Comparison of ENCODE assay signal across 20 cellular contexts in the genomic region with DNA sequence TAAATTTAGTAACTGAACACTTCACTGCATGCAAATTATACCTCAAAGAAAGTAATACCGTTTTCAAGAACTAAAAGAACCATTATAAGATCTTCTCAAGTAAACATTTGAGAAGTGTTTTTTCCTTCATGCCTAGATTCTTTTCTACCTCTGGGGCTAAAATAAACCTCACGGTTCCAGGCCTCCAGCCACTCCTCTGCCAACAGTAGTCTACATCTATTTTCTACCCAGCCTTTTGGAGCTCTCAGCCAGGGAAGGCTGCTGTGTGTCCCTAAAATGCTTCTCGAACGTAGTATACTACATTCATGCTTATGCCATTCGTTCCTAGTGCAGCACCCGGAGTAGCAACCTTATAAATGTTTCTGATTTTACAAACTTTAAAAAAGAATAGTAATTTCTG.
DNase-seq lines count a peak whose midpoint lies in the region; ATAC-seq and TF ChIP-seq lines count a peak whose summit lies in the region.
"Had no signal": no experiment of that assay in that cellular context is flagged by ENCODE, and none has a peak within 500 bp of the region (broad histone marks: within the 10 kb centered on the region; RNA-seq: fewer than 3 reads in every experiment).

No MANE protein-coding gene starts in this region.

- H3K4me1 Mint-ChIP-seq in stimulated activated memory B cell treated with anti-CD40 and anti-IgM and Interleukin-4, amounts not matched to agents 10 μg/mL and 1 μg/mL and 100 μg/mL, for 72 hours: peaks cover 42% of the 10 kb centered on the region

- no peaks in the 10 kb centered on the region for H3K4me1 ChIP-seq in right atrium auricular region
- H3K4me1 ChIP-seq in DOHH2 (ENCODE audit: control insufficient read depth, low read length): peaks cover 35% of the 10 kb centered on the region
- no peaks in the 10 kb centered on the region for H3K4me1 ChIP-seq in left lung
- H3K4me1 ChIP-seq: Caco-2 had no signal

- no peak overlapping the region for H3K4me3 ChIP-seq in right atrium auricular region
- H3K4me3 ChIP-seq in DOHH2 (ENCODE audit: low read length): peak overlapping the region; percentile 17
- no peak overlapping the region for H3K4me3 ChIP-seq in left lung

- H3K27me3 ChIP-seq in right atrium auricular region: no peaks in the 10 kb centered on the region
- H3K27me3 ChIP-seq in DOHH2 (ENCODE audit: control insufficient read depth, low read length): no peaks in the 10 kb centered on the region
- no peaks in the 10 kb centered on the region for H3K27me3 ChIP-seq in left lung

- H3K27me3 Mint-ChIP-seq in stimulated activated memory B cell treated with anti-CD40 and anti-IgM and Interleukin-4, amounts not matched to agents 10 μg/mL and 1 μg/mL and 100 μg/mL, for 72 hours: no peaks in the 10 kb centered on the region
- H3K27me3 Mint-ChIP-seq: CD4-positive, alpha-beta T cell had no signal

- peaks cover 3% of the 10 kb centered on the region for H3K9me3 Mint-ChIP-seq in stimulated activated memory B cell treated with anti-CD40 and anti-IgM and Interleukin-4, amounts not matched to agents 10 μg/mL and 1 μg/mL and 100 μg/mL, for 72 hours
- H3K9me3 Mint-ChIP-seq: HFFc6 had no signal

- H3K27ac ChIP-seq in right atrium auricular region (no peak overlapping the region), DOHH2 (ENCODE audit: low read depth, low read length) (0 out of 2 replicates have a peak overlapping the region, but pooled peaks have one; percentile 3), left lung (no peak overlapping the region)
- H3K27ac ChIP-seq: C4-2B had no signal

- no peaks in the 10 kb centered on the region for H3F3A ChIP-seq in DOHH2 (ENCODE audit: control insufficient read depth, insufficient read depth)

- TF ChIP-seq CTCF in right atrium auricular region (IDR thresholded peaks at IDR 0.05) (no peak), DOHH2 (IDR thresholded peaks at IDR 0.05; ENCODE audit: low read depth, low read length, poor library complexity, severe bottlenecking) (no peak), left lung (IDR thresholded peaks at IDR 0.05) (no peak)

- H3K79me2 ChIP-seq in DOHH2 (ENCODE audit: control insufficient read depth, low read length): no peaks in the 10 kb centered on the region

- H3K36me3 ChIP-seq in right atrium auricular region: no peaks in the 10 kb centered on the region
- peaks cover 9% of the 10 kb centered on the region for H3K36me3 ChIP-seq in DOHH2 (ENCODE audit: control insufficient read depth, low read length)
- no peaks in the 10 kb centered on the region for H3K36me3 ChIP-seq in left lung

- no peak for DNase-seq in Right ventricle myocardium superior
- DNase-seq in right atrium auricular region (ENCODE audit: low spot score): no peak
- no peak for DNase-seq in left lung
- no peak for DNase-seq in AML-193 (lab: John Stamatoyannopoulos, UW)
- DNase-seq in ureter (ENCODE audit: low spot score): no peak
- DNase-seq: 8988T; Caco-2; CD4-positive, alpha-beta T cell; DMS153; DMS79; GF-D8; GOT3; H7; HFFc6 had no signal

- H3K27ac Mint-ChIP-seq in stimulated activated memory B cell treated with anti-CD40 and anti-IgM and Interleukin-4, amounts not matched to agents 10 μg/mL and 1 μg/mL and 100 μg/mL, for 72 hours: peak overlapping the region; percentile 59
- H3K27ac Mint-ChIP-seq: CD4-positive, alpha-beta T cell; HFFc6 had no signal

- intact Hi-C loops in Right ventricle myocardium superior (cut with DNase I) (no loop called here), left lung (cut with DNase I) (no loop called here)

- H3K36me3 Mint-ChIP-seq in stimulated activated memory B cell treated with anti-CD40 and anti-IgM and Interleukin-4, amounts not matched to agents 10 μg/mL and 1 μg/mL and 100 μg/mL, for 72 hours: peaks cover 38% of the 10 kb centered on the region

- H3K9me3 ChIP-seq in right atrium auricular region (peaks cover 0 to 12% of the 10 kb centered on the region in 2 donors), DOHH2 (ENCODE audit: control insufficient read depth, insufficient read depth, low read length) (no peaks in the 10 kb centered on the region), left lung (no peaks in the 10 kb centered on the region)
- H3K9me3 ChIP-seq: Caco-2 had no signal

- H3K4me2 ChIP-seq in DOHH2 (ENCODE audit: low read length): peak overlapping the region; percentile 48

- peak; percentile 80 for ATAC-seq in Right ventricle myocardium superior (ENCODE audit: poor library complexity)
- peak; percentile 81 for ATAC-seq in left lung
- ATAC-seq in stimulated activated memory B cell treated with anti-CD40 and anti-IgM and Interleukin-4, amounts not matched to agents 10 μg/mL and 1 μg/mL and 100 μg/mL, for 72 hours: no peak
- ATAC-seq in HG02870 (IDR thresholded peaks at IDR 0.05; ENCODE audit: unreplicated experiment): no peak
- ATAC-seq: HCT116, HepG2 had no signal

- H3K4me3 Mint-ChIP-seq in stimulated activated memory B cell treated with anti-CD40 and anti-IgM and Interleukin-4, amounts not matched to agents 10 μg/mL and 1 μg/mL and 100 μg/mL, for 72 hours: no peak overlapping the region
- H3K4me3 Mint-ChIP-seq: CD4-positive, alpha-beta T cell; HFFc6 had no signal

- no peaks in the 10 kb centered on the region for H4K20me1 ChIP-seq in DOHH2 (ENCODE audit: control insufficient read depth, insufficient read depth, low read depth, low read length)

- H3K9me2 ChIP-seq in DOHH2 (replicated peaks; ENCODE audit: control insufficient read depth, low read length): no peaks in the 10 kb centered on the region

Comparison
In these comparisons a context has a peak if more than half of its experiments do, and no peak if none do; other contexts are left out.
1. ATAC-seq: peak in Right ventricle myocardium superior (single experiment) and left lung (single experiment); none in stimulated activated memory B cell treated with anti-CD40 and anti-IgM and Interleukin-4, amounts not matched to agents 10 μg/mL and 1 μg/mL and 100 μg/mL, for 72 hours (single experiment) and HG02870 (single experiment).